ENCODE assay signal across 32 cellular contexts in genomic region chr1:183262628-183263220, GRCh38.
"Had no signal": no experiment of that assay in that cellular context is flagged by ENCODE, and none has a peak within 500 bp of the region (broad histone marks: within the 10 kb centered on the region; RNA-seq: fewer than 3 reads in every experiment).

No MANE protein-coding gene starts in this region.

- H3K36me3 ChIP-seq: brain microvascular endothelial cell, gastrocnemius medialis, neutrophil, ovary, right lobe of liver, WERI-Rb-1 had no signal

- H3K9me3 ChIP-seq: gastrocnemius medialis, neutrophil, ovary, right lobe of liver had no signal

- ATAC-seq: activated CD4-positive, CD25-positive, alpha-beta regulatory T cell treated with anti-CD3 and anti-CD28 coated beads, Interleukin-2, amount 50 U/mL, for 24 hours; gastrocnemius medialis; left lobe of liver; right lobe of liver; stimulated activated effector memory CD8-positive, alpha-beta T cell treated with anti-CD3 and anti-CD28 coated beads, Interleukin-12 subunit alpha, Interleukin-12 subunit beta, amount 100 ng/mL, for 72 hours; T-helper 17 cell had no signal

- H3K27me3 ChIP-seq: brain microvascular endothelial cell, dorsolateral prefrontal cortex, neutrophil, ovary, right lobe of liver had no signal

- H3K27ac ChIP-seq: brain microvascular endothelial cell, coronary artery, gastrocnemius medialis, neutrophil, ovary, right lobe of liver, skin epidermis, WERI-Rb-1 had no signal

- H3K4me3 ChIP-seq: coronary artery, dorsolateral prefrontal cortex, gastrocnemius medialis, lung, ovary, right lobe of liver, skin epidermis had no signal

- DNase-seq: activated CD4-positive, alpha-beta T cell treated with anti-CD3 and anti-CD28 coated beads for 48 hours; activated CD4-positive, alpha-beta T cell treated with anti-CD3 and anti-CD28 coated beads, Interleukin-2, amount 50 U/mL, for 48 hours; activated CD8-positive, alpha-beta memory T cell treated with anti-CD3 and anti-CD28 coated beads for 24 hours; activated CD8-positive, alpha-beta memory T cell treated with anti-CD3 and anti-CD28 coated beads, Interleukin-2, amount 50 U/mL, for 4 hours; activated effector memory CD4-positive, alpha-beta T cell treated with anti-CD3 and anti-CD28 coated beads, Interleukin-2, amount 50 U/mL, for 16 hours; activated naive CD4-positive, alpha-beta T cell treated with anti-CD3 and anti-CD28 coated beads for 36 hours; activated naive CD8-positive, alpha-beta T cell treated with anti-CD3 and anti-CD28 coated beads, Interleukin-2, amount 10 ng/mL, durations not matched to agents 7 days and 5 days; activated T-cell treated with anti-CD3 and anti-CD28 coated beads, Interleukin-2, amount 50 U/mL, for 1 hour; amniotic stem cell; brain microvascular endothelial cell; dorsolateral prefrontal cortex; effector memory CD4-positive, alpha-beta T cell; erythroblast; gastrocnemius medialis; hypothalamus; immature natural killer cell; kidney; nephron progenitor cell; ovary; right lobe of liver; stimulated activated CD4-positive, alpha-beta T cell treated with anti-CD3 and anti-CD28 coated beads, Interleukin-4, amount 100 ng/mL, for 24 hours; substantia nigra; T-helper 17 cell; T1000; WERI-Rb-1 had no signal

- H3K4me1 ChIP-seq: gastrocnemius medialis, right lobe of liver had no signal
